1 cellular context compared by ENCODE assay signal in the genomic region with DNA sequence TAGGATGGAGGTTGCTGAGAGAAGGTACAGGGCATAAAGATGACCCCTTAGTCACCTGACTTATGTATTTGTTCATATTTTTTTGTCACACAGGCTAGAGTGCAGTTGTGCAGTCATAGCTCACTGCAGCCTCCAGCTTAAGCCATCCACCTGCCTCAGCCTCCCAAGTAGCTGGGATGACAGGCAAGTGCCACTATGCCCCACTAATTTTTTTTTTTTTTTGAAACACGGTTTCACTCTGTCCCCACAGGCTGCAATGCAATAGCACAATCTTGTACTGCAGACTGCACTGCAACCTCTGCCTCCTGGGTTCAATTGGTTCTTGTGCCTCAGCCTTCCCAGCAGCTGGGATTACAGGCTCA.
TF ChIP-seq lines count a peak whose summit lies in the region.

No MANE protein-coding gene starts in this region.

TF ChIP-seq in endothelial cell of umbilical vein, 7 proteins besides CTCF, POLR2A, EP300 and RAD21:
- TF ChIP-seq, protein P1, sequence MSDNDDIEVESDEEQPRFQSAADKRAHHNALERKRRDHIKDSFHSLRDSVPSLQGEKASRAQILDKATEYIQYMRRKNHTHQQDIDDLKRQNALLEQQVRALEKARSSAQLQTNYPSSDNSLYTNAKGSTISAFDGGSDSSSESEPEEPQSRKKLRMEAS (IDR thresholded peaks at IDR 0.05; ENCODE audit: insufficient read depth, insufficient read length): no peak
- TF ChIP-seq FOS (IDR thresholded peaks at IDR 0.05; ENCODE audit: borderline replicate concordance, insufficient read depth, low read length) (no peak), JUN (IDR thresholded peaks at IDR 0.05; ENCODE audit: borderline replicate concordance, insufficient read depth, insufficient read length, low read depth) (no peak), MYC (IDR thresholded peaks at IDR 0.05; ENCODE audit: low read depth, low read length) (no peak), EZH2 (IDR thresholded peaks at IDR 0.05; ENCODE audit: borderline replicate concordance, low read depth, low read length, severe bottlenecking) (no peak), GATA2 (IDR thresholded peaks at IDR 0.05; ENCODE audit: insufficient read depth, insufficient read length, low read depth, low read length) (no peak), POLR2AphosphoS5 (IDR thresholded peaks at IDR 0.05; ENCODE audit: insufficient read depth, low read depth, low read length) (no peak)
